8 cellular contexts compared by ENCODE assay signal in genomic region chr19:19619121-19619848, GRCh38. TPM values are rescaled to one million over a fixed set of nuclear protein-coding genes. Genes with fewer than 3 reads are reported as not detected.
DNase-seq lines count a peak whose midpoint lies in the region; ATAC-seq and TF ChIP-seq lines count a peak whose summit lies in the region.

No MANE protein-coding gene starts in this region.

- H3K79me2 ChIP-seq in MM.1S (ENCODE audit: low read length): no peaks in the 10 kb centered on the region

- no peak for DNase-seq in CD8-positive, alpha-beta T cell
- DNase-seq in MM.1S (no peak), chondrocyte (ENCODE audit: low spot score) (no peak), neuronal stem cell (ENCODE audit: low spot score) (no peak)
- no peak for DNase-seq in stimulated activated CD4-positive, alpha-beta T cell treated with anti-CD3 and anti-CD28 coated beads, Interleukin-2, amount 100 ng/mL, for 48 hours

- H3K4me2 ChIP-seq in MM.1S (ENCODE audit: low read depth, low read length): peak overlapping the region; percentile 27; the same call in 1 of the 2 replicates
- peak overlapping the region; percentile 83 for H3K4me2 ChIP-seq in neuronal stem cell (ENCODE audit: insufficient read depth, low read length, poor library complexity, severe bottlenecking)

- H3K4me3 Mint-ChIP-seq in CD8-positive, alpha-beta T cell: peak overlapping the region; percentile 90
- H3K4me3 Mint-ChIP-seq in chondrocyte (ENCODE audit: unreplicated experiment): peak overlapping the region; percentile 81

- no peak overlapping the region for H2BK12ac ChIP-seq in neuronal stem cell (ENCODE audit: low read length)

- no peaks in the 10 kb centered on the region for H3K27me3 ChIP-seq in CD8-positive, alpha-beta T cell (ENCODE audit: insufficient read depth, low read length)
- no peaks in the 10 kb centered on the region for H3K27me3 ChIP-seq in MM.1S (replicated peaks; ENCODE audit: insufficient read depth, low read length)
- no peaks in the 10 kb centered on the region for H3K27me3 ChIP-seq in neuronal stem cell (ENCODE audit: control insufficient read depth in 3 of 3, insufficient read depth in 3 of 3, low read depth in 1 of 3, low read length in 3 of 3)

- no peak overlapping the region for H4K91ac ChIP-seq in neuronal stem cell (ENCODE audit: low read depth, low read length, poor library complexity)

- no peaks in the 10 kb centered on the region for H3F3A ChIP-seq in MM.1S (ENCODE audit: insufficient read depth, low read length)

- H2AFZ ChIP-seq in MM.1S (ENCODE audit: low read length): no peak overlapping the region
- peak overlapping the region; percentile 90 for H2AFZ ChIP-seq in neuronal stem cell (ENCODE audit: low read length)

- H3K36me3 Mint-ChIP-seq in CD8-positive, alpha-beta T cell: peaks cover 21% of the 10 kb centered on the region
- no peaks in the 10 kb centered on the region for H3K36me3 Mint-ChIP-seq in chondrocyte (ENCODE audit: low read depth)

- H3K4me1 Mint-ChIP-seq in CD8-positive, alpha-beta T cell (ENCODE audit: low read depth): peaks cover 40% of the 10 kb centered on the region
- peaks cover 16% of the 10 kb centered on the region for H3K4me1 Mint-ChIP-seq in chondrocyte (ENCODE audit: low read depth)

- POLR2A ChIA-PET in CD8-positive, alpha-beta T cell (lab: Charles Lee): interaction anchor here (1.8 to 2.1 kb wide), 2 partner anchors 8 to 17 kb away, joined by 6 read pairs; no protein-coding TSS in a partner anchor

- H3K36me3 ChIP-seq in CD8-positive, alpha-beta T cell (ENCODE audit: insufficient read depth, low read length): no peaks in the 10 kb centered on the region
- H3K36me3 ChIP-seq in MM.1S (replicated peaks; ENCODE audit: insufficient read depth, low read length) (no peaks in the 10 kb centered on the region), neuronal stem cell (replicated peaks in 1 of 2; ENCODE audit: control insufficient read depth in 2 of 2, insufficient read depth in 2 of 2, low read length in 2 of 2) (peaks cover 0 to 9% of the 10 kb centered on the region in 2 donors)

- H3K23ac ChIP-seq in neuronal stem cell (ENCODE audit: low read depth, low read length, poor library complexity): peak overlapping the region; percentile 96

- no CpG with 5 or more reads among the region's 22 CpGs for WGBS in neuronal stem cell (ENCODE audit: extremely low coverage in 2 of 2, insufficient read length in 2 of 2, insufficient replicate concordance in 1 of 2), 2 donors

- H4K20me1 ChIP-seq in MM.1S (ENCODE audit: insufficient read depth, low read length): no peaks in the 10 kb centered on the region

- H2AK5ac ChIP-seq in neuronal stem cell (ENCODE audit: low read depth, low read length): peak overlapping the region; percentile 47

- H3K27ac Mint-ChIP-seq in CD8-positive, alpha-beta T cell: peak overlapping the region; percentile 92
- no peak overlapping the region for H3K27ac Mint-ChIP-seq in chondrocyte (ENCODE audit: unreplicated experiment)

- H3K14ac ChIP-seq in neuronal stem cell (ENCODE audit: low read length): peak overlapping the region; percentile 56

- intact Hi-C loops in CD8-positive, alpha-beta T cell (cut with DNase I, micrococcal nuclease): loop anchor here in 1 of 2 experiments (2.0 kb wide), 1 partner anchor 56 kb away; no protein-coding TSS in a partner anchor

- peaks cover 33% of the 10 kb centered on the region for H3K4me1 ChIP-seq in CD8-positive, alpha-beta T cell (ENCODE audit: insufficient read depth, low read length)
- H3K4me1 ChIP-seq in MM.1S (ENCODE audit: low read length): no peaks in the 10 kb centered on the region
- H3K4me1 ChIP-seq in neuronal stem cell (ENCODE audit: control insufficient read depth in 2 of 2, insufficient read depth in 1 of 2, low read depth in 1 of 2, low read length in 2 of 2): peaks cover 5% of the 10 kb centered on the region in 2 donors

- no peaks in the 10 kb centered on the region for H3K79me1 ChIP-seq in neuronal stem cell (ENCODE audit: low read depth, low read length)

- peak overlapping the region; percentile 29 for H3K4me3 ChIP-seq in CD8-positive, alpha-beta T cell (ENCODE audit: low read depth, low read length)
- H3K4me3 ChIP-seq in MM.1S (ENCODE audit: low read length) (no peak overlapping the region), neuronal stem cell (ENCODE audit: low read length in 2 of 2) (peak overlapping the region in 1 of 2 donors; percentile 72)

- peak overlapping the region; percentile 94 for H3K18ac ChIP-seq in neuronal stem cell (ENCODE audit: low read length)

- no peak overlapping the region for H3K4ac ChIP-seq in neuronal stem cell (ENCODE audit: low read length)

- H2BK15ac ChIP-seq in neuronal stem cell (ENCODE audit: low read length): peak overlapping the region; percentile 49

- H3K9ac ChIP-seq in MM.1S (ENCODE audit: low read length) (no peak overlapping the region), neuronal stem cell (ENCODE audit: low read depth, low read length, poor library complexity) (peak overlapping the region; percentile 77)

- no peaks in the 10 kb centered on the region for H3K9me3 ChIP-seq in CD8-positive, alpha-beta T cell (ENCODE audit: low read length)
- H3K9me3 ChIP-seq in MM.1S (replicated peaks; ENCODE audit: insufficient read depth, low read length): no peaks in the 10 kb centered on the region
- H3K9me3 ChIP-seq in neuronal stem cell (replicated peaks in 1 of 2; ENCODE audit: control insufficient read depth in 2 of 2, insufficient read depth in 1 of 2, low read depth in 1 of 2, low read length in 2 of 2): no peaks in the 10 kb centered on the region

- no peak overlapping the region for H2BK5ac ChIP-seq in neuronal stem cell (ENCODE audit: low read length)

- no peak overlapping the region for H2BK120ac ChIP-seq in neuronal stem cell (ENCODE audit: low read depth, low read length)

- H3K9me2 ChIP-seq in MM.1S (replicated peaks; ENCODE audit: insufficient read depth, low read length): no peaks in the 10 kb centered on the region

- H3K27me3 Mint-ChIP-seq in CD8-positive, alpha-beta T cell (ENCODE audit: low read depth): no peaks in the 10 kb centered on the region
- H3K27me3 Mint-ChIP-seq in chondrocyte (ENCODE audit: low read depth): no peaks in the 10 kb centered on the region

- no peak for TF ChIP-seq CTCF in CD8-positive, alpha-beta T cell (IDR thresholded peaks at IDR 0.05)
- no peak for TF ChIP-seq CTCF in MM.1S (IDR thresholded peaks at IDR 0.05; ENCODE audit: low read length)
- TF ChIP-seq CTCF in chondrocyte (IDR thresholded peaks at IDR 0.05): no peak

- H4K8ac ChIP-seq in neuronal stem cell (ENCODE audit: low read depth, low read length): no peak overlapping the region

- CTCF ChIA-PET in CD8-positive, alpha-beta T cell (lab: Charles Lee): interaction anchor here (1.0 to 1.4 kb wide), 2 partner anchors 90 to 103 kb away, joined by 3 read pairs; partner anchors contain the start of gene NDUFA13

- H3K9me3 Mint-ChIP-seq in CD8-positive, alpha-beta T cell: no peaks in the 10 kb centered on the region
- no peaks in the 10 kb centered on the region for H3K9me3 Mint-ChIP-seq in chondrocyte (ENCODE audit: low read depth)

- peak overlapping the region; percentile 61 for H3K27ac ChIP-seq in CD8-positive, alpha-beta T cell (ENCODE audit: low read depth, low read length)
- H3K27ac ChIP-seq in MM.1S (ENCODE audit: low read length): no peak overlapping the region
- H3K27ac ChIP-seq in neuronal stem cell (replicated peaks; ENCODE audit: low read length): no peak overlapping the region

- no peak for ATAC-seq in CD8-positive, alpha-beta T cell
- ATAC-seq in HG03175 (IDR thresholded peaks at IDR 0.05; ENCODE audit: unreplicated experiment) (no peak), GM21423 (IDR thresholded peaks at IDR 0.05; ENCODE audit: unreplicated experiment) (no peak), HG02973 (IDR thresholded peaks at IDR 0.05; ENCODE audit: unreplicated experiment) (no peak)

RNA-seq across cellular contexts. Expression of gene PBX4, which starts 0.8 kb away (rescaled TPM):
- 10 to 100 TPM; 44.4 to 48.8 TPM for total RNA-seq in CD8-positive, alpha-beta T cell
- 1.1 to 1.5 TPM (median 1.2 TPM) in 3 replicates for total RNA-seq in chondrocyte
- polyA plus RNA-seq in neuronal stem cell (2013, experiment 1 of 2): 6.9 TPM
- polyA plus RNA-seq in neuronal stem cell (2013, experiment 2 of 2): 7.0 TPM

RNA-seq across cellular contexts. Expression of gene LPAR2, which starts 8.7 kb away (rescaled TPM):
- total RNA-seq in CD8-positive, alpha-beta T cell: 10 to 100 TPM; 63.8 to 67.4 TPM
- 8.1 to 9.5 TPM (median 8.2 TPM) in 3 replicates for total RNA-seq in chondrocyte
- polyA plus RNA-seq in neuronal stem cell (2013, experiment 1 of 2): 79.0 TPM
- polyA plus RNA-seq in neuronal stem cell (2013, experiment 2 of 2): 73.0 TPM

RNA-seq across cellular contexts. Expression of gene GMIP, which starts 24.2 kb away (rescaled TPM):
- total RNA-seq in CD8-positive, alpha-beta T cell: 10 to 100 TPM; 82.7 to 85.7 TPM
- total RNA-seq in chondrocyte: 18.0 to 19.5 TPM (median 18.3 TPM) in 3 replicates
- 6.5 TPM for polyA plus RNA-seq in neuronal stem cell (2013, experiment 1 of 2)
- 6.7 TPM for polyA plus RNA-seq in neuronal stem cell (2013, experiment 2 of 2)

RNA-seq across cellular contexts. Expression of gene ATP13A1, which starts 44.2 kb away (rescaled TPM):
- 10 to 100 TPM; 79.4 to 87.9 TPM for total RNA-seq in CD8-positive, alpha-beta T cell
- 48.1 to 68.3 TPM (median 48.8 TPM) in 3 replicates for total RNA-seq in chondrocyte
- 20.7 TPM for polyA plus RNA-seq in neuronal stem cell (2013, experiment 1 of 2)
- 20.1 TPM for polyA plus RNA-seq in neuronal stem cell (2013, experiment 2 of 2)

RNA-seq across cellular contexts. Expression of gene ZNF101, which starts 49.4 kb away (rescaled TPM):
- total RNA-seq in CD8-positive, alpha-beta T cell: 10 to 100 TPM; 71.2 to 75.5 TPM
- 5.4 to 9.8 TPM (median 6.2 TPM) in 3 replicates for total RNA-seq in chondrocyte
- polyA plus RNA-seq in neuronal stem cell (2013, experiment 1 of 2): 14.0 TPM
- 14.0 TPM for polyA plus RNA-seq in neuronal stem cell (2013, experiment 2 of 2)

Comparison
In these comparisons a context has a peak if more than half of its experiments do, and no peak if none do; other contexts are left out.
1. RNA of gene PBX4, which starts 0.8 kb away (total RNA-seq): 44.4 to 48.8 TPM in CD8-positive, alpha-beta T cell; 1.1 to 1.5 TPM in chondrocyte; every median in the first group is over 10 times any median in the second.